Comparison of ENCODE assay signal across 8 cellular contexts in genomic region chr19:40433391-40434216, GRCh38. TPM values are rescaled to one million over a fixed set of nuclear protein-coding genes. Genes with fewer than 3 reads are reported as not detected.
DNase-seq lines count a peak whose midpoint lies in the region; ATAC-seq, FAIRE-seq and TF ChIP-seq lines count a peak whose summit lies in the region.

No MANE protein-coding gene starts in this region.

- peak overlapping the region; percentile 70 to 98 (median 94) for H3K27ac Mint-ChIP-seq in CD8-positive, alpha-beta memory T cell
- H3K27ac Mint-ChIP-seq in T-helper 17 cell: peak overlapping the region; percentile 98

- peaks cover 7 to 11% (median 8%) of the 10 kb centered on the region in 3 donors for H3K4me1 Mint-ChIP-seq in CD8-positive, alpha-beta memory T cell
- peaks cover 11% of the 10 kb centered on the region for H3K4me1 Mint-ChIP-seq in T-helper 17 cell

- in situ Hi-C loops in GM12878 (cut with MboI): no loop called here

- 22% methylated on average over 33 of the region's 50 CpGs for WGBS in GM12878 (ENCODE audit: insufficient coverage, insufficient replicate concordance, low lambda C conversion rate, missing lambda C conversion rate)
- 3% methylated on average over 22 of the region's 50 CpGs for WGBS in hepatocyte (ENCODE audit: low lambda C conversion rate, missing lambda C conversion rate)

- peak overlapping the region; percentile 70 for H3K9ac ChIP-seq in GM12878 (ENCODE audit: control insufficient read depth, insufficient read depth, low read length)

- H3K79me2 ChIP-seq in GM12878 (ENCODE audit: control insufficient read depth, insufficient read depth, low read length): no peaks in the 10 kb centered on the region; the same call in 1 of the 2 replicates
- peaks cover 14% of the 10 kb centered on the region for H3K79me2 ChIP-seq in hepatocyte

- peaks cover 0 to 3% (median 0%) of the 10 kb centered on the region in 3 donors for H3K36me3 Mint-ChIP-seq in CD8-positive, alpha-beta memory T cell
- no peaks in the 10 kb centered on the region for H3K36me3 Mint-ChIP-seq in T-helper 17 cell (ENCODE audit: low read depth)

- H3K27me3 Mint-ChIP-seq in CD8-positive, alpha-beta memory T cell: peaks cover 2 to 5% of the 10 kb centered on the region in 2 donors
- no peaks in the 10 kb centered on the region for H3K27me3 Mint-ChIP-seq in T-helper 17 cell

- H3K9me3 Mint-ChIP-seq in CD8-positive, alpha-beta memory T cell: no peaks in the 10 kb centered on the region

- H3K4me1 ChIP-seq in CD8-positive, alpha-beta memory T cell (ENCODE audit: insufficient read depth, low read length): peaks cover 5% of the 10 kb centered on the region
- H3K4me1 ChIP-seq in GM12878 (ENCODE audit: control insufficient read depth, insufficient read depth, low read length) (peaks cover 20% of the 10 kb centered on the region), hepatocyte (ENCODE audit: insufficient read depth) (peaks cover 19% of the 10 kb centered on the region)

- H3K4me3 Mint-ChIP-seq in CD8-positive, alpha-beta memory T cell: peak overlapping the region; percentile 87 to 93 (median 90)
- peak overlapping the region; percentile 92 for H3K4me3 Mint-ChIP-seq in T-helper 17 cell

- H3K4me2 ChIP-seq in GM12878 (ENCODE audit: control insufficient read depth, insufficient read depth) (peak overlapping the region; percentile 98), hepatocyte (peak overlapping the region; percentile 76)

- POLR2A ChIA-PET in CD8-positive, alpha-beta memory T cell (lab: Charles Lee): interaction anchor here (1.0 kb wide), 1 partner anchor 9 kb away, joined by 6 read pairs; no protein-coding TSS in a partner anchor
- POLR2A ChIA-PET in GM12878 (lab: Charles Lee): interaction anchor here (0.6 to 3.8 kb wide), 7 partner anchors 7 to 85 kb away, joined by 5 to 30 read pairs (median 8); partner anchors contain the start of genes SERTAD1 and SERTAD3

- TSS peak; percentile 99 for BruUV-seq in GM12878 (replicated peaks; lab: Mats Ljungman, UMichigan)

- H4K20me1 ChIP-seq in GM12878 (ENCODE audit: control insufficient read depth, insufficient read depth) (no peaks in the 10 kb centered on the region), hepatocyte (ENCODE audit: insufficient read depth, poor library complexity, severe bottlenecking) (no peaks in the 10 kb centered on the region)

- FAIRE-seq in GM12878 (lab: Jason Lieb, UNC): no peak

- H2AFZ ChIP-seq in GM12878 (ENCODE audit: control insufficient read depth, low read depth, low read length): peak overlapping the region; percentile 93
- peak overlapping the region; percentile 52 for H2AFZ ChIP-seq in hepatocyte

- CTCF ChIA-PET in CD8-positive, alpha-beta memory T cell (lab: Charles Lee): interaction anchor here (1.1 to 1.5 kb wide), 2 partner anchors 7 to 13 kb away, joined by 3 to 9 read pairs; partner anchors contain the start of gene SERTAD1
- CTCF ChIA-PET in GM12878 (lab: Yijun Ruan, JAX): interaction anchor here (1.0 to 8.0 kb wide), 3 partner anchors 13 to 32 kb away, joined by 4 to 52 read pairs (median 5); partner anchors contain the start of gene BLVRB

- no peaks in the 10 kb centered on the region for H3K27me3 ChIP-seq in CD8-positive, alpha-beta memory T cell (ENCODE audit: insufficient read depth, low read length, poor library complexity, severe bottlenecking)
- H3K27me3 ChIP-seq in GM12878 (replicated peaks in 1 of 2; ENCODE audit: control insufficient read depth in 2 of 2, insufficient read depth in 2 of 2, low read length in 1 of 2): no peaks in the 10 kb centered on the region
- no peaks in the 10 kb centered on the region for H3K27me3 ChIP-seq in hepatocyte

- peak overlapping the region; percentile 83 for H3K27ac ChIP-seq in CD8-positive, alpha-beta memory T cell (ENCODE audit: low read depth, low read length)
- H3K27ac ChIP-seq in GM12878 (ENCODE audit: control insufficient read depth, insufficient read depth) (peak overlapping the region; percentile 82), hepatocyte (peak overlapping the region; percentile 97)

- intact Hi-C loops in GM12878 (cut with micrococcal nuclease; ENCODE audit: unreplicated experiment): no loop called here

- H3K9me2 ChIP-seq in hepatocyte (replicated peaks; ENCODE audit: insufficient read depth): no peaks in the 10 kb centered on the region

- H3K4me3 ChIP-seq in CD8-positive, alpha-beta memory T cell (ENCODE audit: low read length): peak overlapping the region; percentile 49
- H3K4me3 ChIP-seq in GM12878: peak overlapping the region; percentile 74
- H3K4me3 ChIP-seq in hepatocyte: peak overlapping the region; percentile 31

- no peaks in the 10 kb centered on the region for H3K9me3 ChIP-seq in CD8-positive, alpha-beta memory T cell (ENCODE audit: low read length)
- H3K9me3 ChIP-seq in T-helper 17 cell (ENCODE audit: control insufficient read depth, low read length, poor library complexity, severe bottlenecking) (no peaks in the 10 kb centered on the region), GM12878 (replicated peaks; ENCODE audit: control insufficient read depth, insufficient read depth, low read length) (no peaks in the 10 kb centered on the region), hepatocyte (ENCODE audit: low read depth) (no peaks in the 10 kb centered on the region)

- TF ChIP-seq EP300 in GM12878 (IDR thresholded peaks at IDR 0.05; ENCODE audit: borderline replicate concordance in 1 of 2, control insufficient read depth in 1 of 2, low read depth in 2 of 2, low read length in 2 of 2): peak in 1 of 2 experiments; percentile 24; a peak in 1 of 4 replicates

- TF ChIP-seq CTCF in GM12878 (IDR thresholded peaks at IDR 0.05 in 2 of 3, conservative IDR thresholded peaks at IDR 0.05 in 1 of 3; ENCODE audit: control insufficient read depth in 2 of 3, extremely low read depth in 1 of 3, insufficient read depth in 1 of 3, low read depth in 3 of 3, low read length in 3 of 3): no peak
- TF ChIP-seq CTCF in hepatocyte (IDR thresholded peaks at IDR 0.05; ENCODE audit: poor library complexity): no peak

- RAD21 ChIA-PET in GM12878 (lab: Charles Lee; ENCODE audit: unreplicated experiment): interaction anchor here (1.0 to 3.7 kb wide), 3 partner anchors 10 to 128 kb away, joined by 3 to 21 read pairs (median 15); partner anchors contain the start of gene SERTAD3

- SMC1A ChIA-PET in GM12878 (lab: Charles Lee; ENCODE audit: uncharacterized antibody, unreplicated experiment): interaction anchor here (0.9 to 2.1 kb wide), 6 partner anchors 9 to 128 kb away, joined by 3 to 7 read pairs (median 4); partner anchors contain the start of gene BLVRB

- DNase-seq in CD8-positive, alpha-beta memory T cell: peak; percentile 30 to 70 (median 50)
- peak; percentile 12 for DNase-seq in NCI-H1105 (lab: John Stamatoyannopoulos, UW)
- peak in 2 of 3 donors; percentile 47 to 48 for DNase-seq in T-helper 17 cell
- DNase-seq in GM12878 (ENCODE audit: low read depth, low spot score): no peak
- DNase-seq in hepatocyte (ENCODE audit: low spot score): peak; percentile 96
- DNase-seq in pulmonary artery endothelial cell (ENCODE audit: low read depth, low spot score): peak; percentile 67

- no peak for TF ChIP-seq POLR2A in GM12878 (IDR thresholded peaks at IDR 0.05; ENCODE audit: low read depth, low read length)

- ATAC-seq in GM21717 (IDR thresholded peaks at IDR 0.05; ENCODE audit: unreplicated experiment) (peak; percentile 39), T-helper 17 cell (peak; percentile 87), GM12878 (peak; percentile 92), HG03469 (IDR thresholded peaks at IDR 0.05; ENCODE audit: unreplicated experiment) (no peak)

- no peak for TF ChIP-seq RAD21 in GM12878 (IDR thresholded peaks at IDR 0.05; ENCODE audit: insufficient read depth, low read depth, low read length)

- no peaks in the 10 kb centered on the region for H3K36me3 ChIP-seq in CD8-positive, alpha-beta memory T cell (ENCODE audit: insufficient read depth, low read length)
- H3K36me3 ChIP-seq in GM12878 (ENCODE audit: control insufficient read depth in 2 of 2, insufficient read depth in 2 of 2, low read length in 1 of 2) (no peaks in the 10 kb centered on the region), hepatocyte (replicated peaks; ENCODE audit: insufficient read depth, low read depth) (no peaks in the 10 kb centered on the region)

RNA-seq across cellular contexts. Expression of gene SERTAD1, which starts 7.8 kb away (rescaled TPM):
- 10 to 100 TPM; 15.9 to 17.8 TPM for total RNA-seq in CD8-positive, alpha-beta memory T cell
- 13.0 TPM for polyA plus RNA-seq in CD8-positive, alpha-beta memory T cell
- total RNA-seq in T-helper 17 cell: 10 to 100 TPM; 18.1 to 19.4 TPM
- 3.5 and 3.7 TPM in 2 replicates for total RNA-seq in GM12878 (2013; cell fraction: nucleolus; rRNA removed)
- total RNA-seq in GM12878 (2014; rRNA removed): 12.2 and 12.9 TPM in 2 replicates
- 4.0 and 4.5 TPM in 2 replicates for total RNA-seq in GM12878 (2014; rRNA removed; fragmentation: Illumina TruSeq; extraction: Trizol)
- 10.4 and 10.7 TPM in 2 replicates for total RNA-seq in GM12878 (2021)
- polyA plus RNA-seq in GM12878 (2011; ENCODE audit: low read depth): 4.4 TPM
- 3.8 and 6.5 TPM in 2 replicates for polyA plus RNA-seq in GM12878 (2011; rRNA removed)
- 9.8 and 14.0 TPM in 2 replicates for polyA plus RNA-seq in GM12878 (2011; cell fraction: cytosol; rRNA removed)
- polyA plus RNA-seq in GM12878 (2011; cell fraction: nucleus; rRNA removed): 9.6 and 11.2 TPM in 2 replicates
- 8.4 and 12.0 TPM in 2 replicates for polyA plus RNA-seq in GM12878 (2012)
- 0.89 and 2.6 TPM in 2 replicates for polyA plus RNA-seq in GM12878 (2014; fragmentation: Illumina TruSeq; extraction: Trizol)
- polyA plus RNA-seq in GM12878 (2014; fragmentation: Nextera tagmentation; extraction: Ambion mirVana): 1 to 10 TPM in 1 of 2 experiments, under 1 TPM in 1; 0.23 to 1.6 TPM
- polyA plus RNA-seq in GM12878 (2014; rRNA removed): 9.5 and 12.9 TPM in 2 replicates
- polyA plus RNA-seq in GM12878 (2016; fragmentation: Nextera tagmentation; extraction: Ambion mirVana): 10 to 100 TPM; 12.5 to 14.2 TPM
- polyA minus RNA-seq in GM12878 (2011; rRNA and poly(A)+ RNA removed): 1.9 and 4.7 TPM in 2 replicates
- 2.4 TPM in 2 replicates for polyA minus RNA-seq in GM12878 (2011; cell fraction: cytosol; rRNA and poly(A)+ RNA removed)
- 3.4 and 5.7 TPM in 2 replicates for polyA minus RNA-seq in GM12878 (2011; cell fraction: nucleus; rRNA and poly(A)+ RNA removed)
- total RNA-seq in hepatocyte: 14.4 and 17.1 TPM in 2 replicates
- 17.9 and 23.6 TPM in 2 replicates for polyA plus RNA-seq in hepatocyte
- total RNA-seq in pulmonary artery endothelial cell: 18.8 and 22.9 TPM in 2 replicates

RNA-seq across cellular contexts. Expression of gene SERTAD3, which starts 10.5 kb away (rescaled TPM):
- total RNA-seq in CD8-positive, alpha-beta memory T cell: 1 to 10 TPM; 7.0 to 8.5 TPM
- polyA plus RNA-seq in CD8-positive, alpha-beta memory T cell: 9.5 TPM
- 10 to 100 TPM; 23.5 to 24.6 TPM for total RNA-seq in T-helper 17 cell
- 6.7 and 7.3 TPM in 2 replicates for total RNA-seq in GM12878 (2013; cell fraction: nucleolus; rRNA removed)
- 14.4 and 16.7 TPM in 2 replicates for total RNA-seq in GM12878 (2014; rRNA removed)
- 12.4 and 13.6 TPM in 2 replicates for total RNA-seq in GM12878 (2014; rRNA removed; fragmentation: Illumina TruSeq; extraction: Trizol)
- 19.3 and 22.4 TPM in 2 replicates for total RNA-seq in GM12878 (2021)
- polyA plus RNA-seq in GM12878 (2011; ENCODE audit: low read depth): 7.0 TPM
- polyA plus RNA-seq in GM12878 (2011; rRNA removed): 10.0 and 12.9 TPM in 2 replicates
- 12.1 and 13.4 TPM in 2 replicates for polyA plus RNA-seq in GM12878 (2011; cell fraction: cytosol; rRNA removed)
- 10.8 and 11.0 TPM in 2 replicates for polyA plus RNA-seq in GM12878 (2011; cell fraction: nucleus; rRNA removed)
- polyA plus RNA-seq in GM12878 (2012): 11.3 TPM in 2 replicates
- 7.4 and 9.5 TPM in 2 replicates for polyA plus RNA-seq in GM12878 (2014; fragmentation: Illumina TruSeq; extraction: Trizol)
- polyA plus RNA-seq in GM12878 (2014; fragmentation: Nextera tagmentation; extraction: Ambion mirVana): 1 to 10 TPM; 4.2 to 8.4 TPM
- 13.8 and 16.2 TPM in 2 replicates for polyA plus RNA-seq in GM12878 (2014; rRNA removed)
- polyA plus RNA-seq in GM12878 (2016; fragmentation: Nextera tagmentation; extraction: Ambion mirVana): 10 to 100 TPM; 13.9 to 17.4 TPM
- 11.6 and 22.9 TPM in 2 replicates for polyA minus RNA-seq in GM12878 (2011; rRNA and poly(A)+ RNA removed)
- polyA minus RNA-seq in GM12878 (2011; cell fraction: cytosol; rRNA and poly(A)+ RNA removed): 12.4 and 13.5 TPM in 2 replicates
- 4.2 and 7.0 TPM in 2 replicates for polyA minus RNA-seq in GM12878 (2011; cell fraction: nucleus; rRNA and poly(A)+ RNA removed)
- 36.4 and 40.4 TPM in 2 replicates for total RNA-seq in hepatocyte
- 62.2 and 64.0 TPM in 2 replicates for polyA plus RNA-seq in hepatocyte
- total RNA-seq in pulmonary artery endothelial cell: 17.1 and 21.0 TPM in 2 replicates

RNA-seq across cellular contexts. Expression of gene PRX, which starts 20.4 kb away (rescaled TPM):
- total RNA-seq in CD8-positive, alpha-beta memory T cell: 1 to 10 TPM; 1.4 to 1.6 TPM
- polyA plus RNA-seq in CD8-positive, alpha-beta memory T cell: 0.29 TPM
- 1 to 10 TPM; 1.5 to 1.7 TPM for total RNA-seq in T-helper 17 cell
- 1.8 TPM in 2 replicates for total RNA-seq in GM12878 (2013; cell fraction: nucleolus; rRNA removed)
- 0.98 and 1.1 TPM in 2 replicates for total RNA-seq in GM12878 (2014; rRNA removed)
- 0.54 and 0.69 TPM in 2 replicates for total RNA-seq in GM12878 (2014; rRNA removed; fragmentation: Illumina TruSeq; extraction: Trizol)
- total RNA-seq in GM12878 (2021): 1.2 and 1.3 TPM in 2 replicates
- polyA plus RNA-seq in GM12878 (2011; ENCODE audit: low read depth): 0.51 TPM
- 0.45 and 0.71 TPM in 2 replicates for polyA plus RNA-seq in GM12878 (2011; rRNA removed)
- 0.88 and 0.97 TPM in 2 replicates for polyA plus RNA-seq in GM12878 (2011; cell fraction: cytosol; rRNA removed)
- 0.78 and 1.2 TPM in 2 replicates for polyA plus RNA-seq in GM12878 (2011; cell fraction: nucleus; rRNA removed)
- polyA plus RNA-seq in GM12878 (2012): 1.2 and 1.3 TPM in 2 replicates
- polyA plus RNA-seq in GM12878 (2014; fragmentation: Illumina TruSeq; extraction: Trizol): 0.27 and 0.50 TPM in 2 replicates
- under 1 TPM in 1 of 2 experiments, not detected in 1; 0.02 TPM for polyA plus RNA-seq in GM12878 (2014; fragmentation: Nextera tagmentation; extraction: Ambion mirVana)
- 1.1 and 1.4 TPM in 2 replicates for polyA plus RNA-seq in GM12878 (2014; rRNA removed)
- polyA plus RNA-seq in GM12878 (2016; fragmentation: Nextera tagmentation; extraction: Ambion mirVana): under 1 TPM; 0.12 to 0.29 TPM
- 0.22 and 1.0 TPM in 2 replicates for polyA minus RNA-seq in GM12878 (2011; rRNA and poly(A)+ RNA removed)
- 0.27 TPM in 1 of 2 replicates, not detected in the other for polyA minus RNA-seq in GM12878 (2011; cell fraction: cytosol; rRNA and poly(A)+ RNA removed)
- 0.24 and 0.38 TPM in 2 replicates for polyA minus RNA-seq in GM12878 (2011; cell fraction: nucleus; rRNA and poly(A)+ RNA removed)
- total RNA-seq in hepatocyte: 1.9 and 2.0 TPM in 2 replicates
- 0.80 and 1.4 TPM in 2 replicates for polyA plus RNA-seq in hepatocyte
- 1.0 and 1.2 TPM in 2 replicates for total RNA-seq in pulmonary artery endothelial cell

RNA-seq across cellular contexts. Expression of gene BLVRB, which starts 31.9 kb away (rescaled TPM):
- total RNA-seq in CD8-positive, alpha-beta memory T cell: 10 to 100 TPM; 17.4 to 18.9 TPM
- 22.8 TPM for polyA plus RNA-seq in CD8-positive, alpha-beta memory T cell
- total RNA-seq in T-helper 17 cell (1 to 10 TPM; 7.4 to 9.9 TPM), GM12878 (2014; rRNA removed) (47.5 and 48.3 TPM in 2 replicates), GM12878 (2014; rRNA removed; fragmentation: Illumina TruSeq; extraction: Trizol) (21.2 and 21.7 TPM in 2 replicates), GM12878 (2021) (30.0 and 31.6 TPM in 2 replicates), hepatocyte (114 and 116 TPM in 2 replicates), pulmonary artery endothelial cell (53.9 and 68.7 TPM in 2 replicates)
- 4.3 and 4.8 TPM in 2 replicates for total RNA-seq in GM12878 (2013; cell fraction: nucleolus; rRNA removed)
- 11.0 TPM for polyA plus RNA-seq in GM12878 (2011; ENCODE audit: low read depth)
- polyA plus RNA-seq in GM12878 (2011; rRNA removed) (10.9 and 23.9 TPM in 2 replicates), GM12878 (2014; fragmentation: Illumina TruSeq; extraction: Trizol) (2.5 and 11.3 TPM in 2 replicates), GM12878 (2014; fragmentation: Nextera tagmentation; extraction: Ambion mirVana) (10 to 100 TPM in 1 of 2 experiments, 1 to 10 TPM in 1; 6.3 to 16.3 TPM), GM12878 (2014; rRNA removed) (53.3 and 58.1 TPM in 2 replicates), GM12878 (2016; fragmentation: Nextera tagmentation; extraction: Ambion mirVana) (10 to 100 TPM; 38.9 to 42.7 TPM), hepatocyte (146 and 157 TPM in 2 replicates)
- 56.6 and 61.9 TPM in 2 replicates for polyA plus RNA-seq in GM12878 (2011; cell fraction: cytosol; rRNA removed)
- 23.4 and 36.2 TPM in 2 replicates for polyA plus RNA-seq in GM12878 (2011; cell fraction: nucleus; rRNA removed)
- polyA plus RNA-seq in GM12878 (2012): 30.3 and 49.5 TPM in 2 replicates
- polyA minus RNA-seq in GM12878 (2011; rRNA and poly(A)+ RNA removed): 14.0 and 17.2 TPM in 2 replicates
- 44.1 and 48.3 TPM in 2 replicates for polyA minus RNA-seq in GM12878 (2011; cell fraction: cytosol; rRNA and poly(A)+ RNA removed)
- polyA minus RNA-seq in GM12878 (2011; cell fraction: nucleus; rRNA and poly(A)+ RNA removed): 5.6 and 10.3 TPM in 2 replicates

RNA-seq across cellular contexts. Expression of gene SPTBN4, which starts 33.2 kb away (rescaled TPM):
- 1 to 10 TPM in 1 of 2 experiments, under 1 TPM in 1; 0.49 to 1.2 TPM for total RNA-seq in CD8-positive, alpha-beta memory T cell
- polyA plus RNA-seq in CD8-positive, alpha-beta memory T cell: not detected
- total RNA-seq in T-helper 17 cell: under 1 TPM; 0.21 to 0.25 TPM
- 0.66 and 0.90 TPM in 2 replicates for total RNA-seq in GM12878 (2013; cell fraction: nucleolus; rRNA removed)
- 0.34 and 0.54 TPM in 2 replicates for total RNA-seq in GM12878 (2014; rRNA removed)
- total RNA-seq in GM12878 (2014; rRNA removed; fragmentation: Illumina TruSeq; extraction: Trizol): 0.14 and 0.22 TPM in 2 replicates
- 0.18 and 0.69 TPM in 2 replicates for total RNA-seq in GM12878 (2021)
- 1.1 TPM for polyA plus RNA-seq in GM12878 (2011; ENCODE audit: low read depth)
- polyA plus RNA-seq in GM12878 (2011; rRNA removed): 0.46 and 0.57 TPM in 2 replicates
- polyA plus RNA-seq in GM12878 (2011; cell fraction: cytosol; rRNA removed): 0.75 and 0.85 TPM in 2 replicates
- polyA plus RNA-seq in GM12878 (2011; cell fraction: nucleus; rRNA removed): 0.67 and 1.2 TPM in 2 replicates
- polyA plus RNA-seq in GM12878 (2012): 1.7 and 3.1 TPM in 2 replicates
- 0.24 TPM in 1 of 2 replicates, not detected in the other for polyA plus RNA-seq in GM12878 (2014; fragmentation: Illumina TruSeq; extraction: Trizol)
- polyA plus RNA-seq in GM12878 (2014; fragmentation: Nextera tagmentation; extraction: Ambion mirVana): under 1 TPM in 1 of 2 experiments, not detected in 1; 0.04 TPM
- polyA plus RNA-seq in GM12878 (2014; rRNA removed): 0.50 and 0.56 TPM in 2 replicates
- 1 to 10 TPM in 1 of 2 experiments, under 1 TPM in 1; 0.64 to 1.1 TPM for polyA plus RNA-seq in GM12878 (2016; fragmentation: Nextera tagmentation; extraction: Ambion mirVana)
- 0.26 and 0.66 TPM in 2 replicates for polyA minus RNA-seq in GM12878 (2011; rRNA and poly(A)+ RNA removed)
- not detected in 2 replicates for polyA minus RNA-seq in GM12878 (2011; cell fraction: cytosol; rRNA and poly(A)+ RNA removed)
- polyA minus RNA-seq in GM12878 (2011; cell fraction: nucleus; rRNA and poly(A)+ RNA removed): not detected in 2 replicates
- total RNA-seq in hepatocyte: 0.28 and 0.67 TPM in 2 replicates
- 0.66 and 1.3 TPM in 2 replicates for polyA plus RNA-seq in hepatocyte
- total RNA-seq in pulmonary artery endothelial cell: 0.20 and 0.28 TPM in 2 replicates
